Comparison of ENCODE assay signal across 1 cellular context in genomic region chr9:104177003-104177611, GRCh38.
TF ChIP-seq lines count a peak whose summit lies in the region.

No MANE protein-coding gene starts in this region.

TF ChIP-seq in HCT116, 20 proteins besides CTCF, POLR2A, EP300 and RAD21 (continued from another document):
- TF ChIP-seq MAX (IDR thresholded peaks at IDR 0.05) (no peak), ZFX (IDR thresholded peaks at IDR 0.05) (no peak), FOSL1 (IDR thresholded peaks at IDR 0.05; ENCODE audit: low read depth) (no peak), EGR1 (IDR thresholded peaks at IDR 0.05; ENCODE audit: low read depth) (no peak), ELF1 (IDR thresholded peaks at IDR 0.05; ENCODE audit: borderline replicate concordance, low read depth) (no peak), SRF (IDR thresholded peaks at IDR 0.05; ENCODE audit: low read depth) (no peak), REST (IDR thresholded peaks at IDR 0.05; ENCODE audit: low read depth) (no peak), CBX3 (IDR thresholded peaks at IDR 0.05; ENCODE audit: low read depth) (no peak), YY1 (IDR thresholded peaks at IDR 0.05; ENCODE audit: extremely low read depth, insufficient replicate concordance, low read depth, low read length) (no peak), EZH2 (IDR thresholded peaks at IDR 0.05) (no peak), EZH2phosphoT487 (IDR thresholded peaks at IDR 0.05; ENCODE audit: borderline replicate concordance) (no peak), ZBTB33 (IDR thresholded peaks at IDR 0.05; ENCODE audit: extremely low read depth, insufficient replicate concordance, low read length) (no peak), JUND (IDR thresholded peaks at IDR 0.05) (no peak), ZNF274 (IDR thresholded peaks at IDR 0.05; ENCODE audit: low read depth, low read length) (no peak)
